ENCODE assay signal across 8 cellular contexts in the genomic region with DNA sequence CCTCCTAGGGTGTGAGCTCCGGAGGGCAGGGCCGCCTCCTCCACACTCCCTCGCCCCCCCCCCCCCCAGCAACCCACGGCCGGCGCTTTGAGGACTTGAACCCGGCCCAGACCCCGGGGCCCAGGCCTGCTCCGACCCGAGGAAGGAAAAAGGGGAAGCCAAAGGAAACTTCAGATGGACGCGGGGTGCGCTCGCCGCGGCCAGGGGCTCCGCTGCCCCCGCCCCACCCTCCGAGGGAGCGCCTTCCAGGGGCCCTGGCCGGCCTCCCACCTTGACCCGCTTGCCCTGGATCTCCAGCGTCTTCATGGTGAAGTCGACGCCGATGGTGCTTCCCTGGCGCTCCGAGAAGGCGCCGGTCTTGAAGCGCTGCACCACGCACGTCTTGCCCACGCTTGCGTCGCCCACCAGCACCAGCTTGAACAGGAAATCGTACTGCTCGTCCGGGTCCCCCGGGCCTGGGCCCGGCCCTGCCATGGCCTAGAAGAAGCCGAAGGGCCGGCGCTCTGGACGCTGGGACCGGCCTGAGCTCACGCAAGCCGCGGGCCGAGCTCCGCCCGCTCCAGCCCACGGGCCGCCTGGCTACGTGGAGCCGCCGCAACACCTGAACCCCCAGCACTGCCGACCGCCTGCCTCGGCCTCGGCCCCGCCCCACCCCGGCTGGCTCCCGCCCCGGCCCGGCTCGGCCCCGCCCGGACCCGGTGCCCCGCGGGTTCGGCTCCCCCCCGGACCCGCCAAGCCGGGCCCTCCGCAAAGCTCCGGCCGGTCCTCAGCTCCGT. TPM values are rescaled to one million over a fixed set of nuclear protein-coding genes. Genes with fewer than 3 reads are reported as not detected.
DNase-seq lines count a peak whose midpoint lies in the region; ATAC-seq and TF ChIP-seq lines count a peak whose summit lies in the region.

No MANE protein-coding gene starts in this region.

- H3K36me3 Mint-ChIP-seq in activated CD4-positive, alpha-beta T cell treated with anti-CD3 and anti-CD28 coated beads for 36 hours (ENCODE audit: low read depth): peaks cover 38% of the 10 kb centered on the region
- peaks cover 29% of the 10 kb centered on the region for H3K36me3 Mint-ChIP-seq in activated T-helper 1 cell treated with anti-CD3 and anti-CD28 coated beads, Interleukin-12 subunit alpha, Interleukin-12 subunit beta, Interleukin-2, Interleukin-4 antibody, amounts not matched to agents 30 ng/mL and 10 ng/mL and 1 ng/mL, durations not matched to agents 14 hours and 24 hours and 36 hours (ENCODE audit: low read depth)

- H3K4me1 ChIP-seq in parathyroid adenoma: peaks cover 11% of the 10 kb centered on the region

- H3K9me3 ChIP-seq in parathyroid adenoma (ENCODE audit: control insufficient read depth, low read length): no peaks in the 10 kb centered on the region

- peaks cover 18% of the 10 kb centered on the region for H3K79me2 ChIP-seq in parathyroid adenoma

- in situ Hi-C loops in KBM-7 (cut with MboI; ENCODE audit: low pct_unique_long_range_greater_than_20kb, low sequenced_read_pairs): no loop called here

- no peaks in the 10 kb centered on the region for H3K36me3 ChIP-seq in parathyroid adenoma (ENCODE audit: control insufficient read depth, insufficient read depth, low read length)

- DNase-seq in activated CD4-positive, alpha-beta T cell treated with anti-CD3 and anti-CD28 coated beads for 36 hours: no peak
- DNase-seq in activated CD4-positive, alpha-beta T cell treated with anti-CD3 and anti-CD28 coated beads, Interleukin-2, amount 50 U/mL, for 48 hours: no peak
- DNase-seq in KBM-7 (peak; percentile 36), foreskin fibroblast (no peak), iPS-NIHi7 (ENCODE audit: extremely low spot score) (no peak)
- no peak for DNase-seq in activated T-helper 1 cell treated with anti-CD3 and anti-CD28 coated beads, Interleukin-12 subunit alpha, Interleukin-12 subunit beta, Interleukin-2, Interleukin-4 antibody, amounts not matched to agents 30 ng/mL and 10 ng/mL and 1 ng/mL, durations not matched to agents 14 hours and 24 hours and 36 hours (ENCODE audit: low spot score)

- H3K4me3 ChIP-seq in foreskin fibroblast (ENCODE audit: low read depth in 1 of 2, low read length in 2 of 2) (peak overlapping the region; percentile 84), parathyroid adenoma (ENCODE audit: low read depth, low read length) (peak overlapping the region; percentile 80)

- peak overlapping the region; percentile 95 for H3K9ac ChIP-seq in parathyroid adenoma

- TF ChIP-seq CTCF in foreskin fibroblast (IDR thresholded peaks at IDR 0.05; ENCODE audit: low read depth, low read length): no peak
- no peak for TF ChIP-seq CTCF in parathyroid adenoma (IDR thresholded peaks at IDR 0.05)

- H3K27ac ChIP-seq in parathyroid adenoma: peak overlapping the region; percentile 85

- peak; percentile 18 for ATAC-seq in activated CD4-positive, alpha-beta T cell treated with anti-CD3 and anti-CD28 coated beads for 36 hours
- no peak for ATAC-seq in GM18870 (IDR thresholded peaks at IDR 0.05; ENCODE audit: unreplicated experiment)

- no peaks in the 10 kb centered on the region for H3K27me3 Mint-ChIP-seq in activated CD4-positive, alpha-beta T cell treated with anti-CD3 and anti-CD28 coated beads for 36 hours
- H3K27me3 Mint-ChIP-seq in activated T-helper 1 cell treated with anti-CD3 and anti-CD28 coated beads, Interleukin-12 subunit alpha, Interleukin-12 subunit beta, Interleukin-2, Interleukin-4 antibody, amounts not matched to agents 30 ng/mL and 10 ng/mL and 1 ng/mL, durations not matched to agents 14 hours and 24 hours and 36 hours (ENCODE audit: insufficient read depth): no peaks in the 10 kb centered on the region

- intact Hi-C loops in activated CD4-positive, alpha-beta T cell treated with anti-CD3 and anti-CD28 coated beads for 36 hours (cut with DNase I, micrococcal nuclease): loop anchor here (2.0 to 5.0 kb wide), 6 partner anchors 68 to 771 kb away; a partner anchor contains a TSS
- intact Hi-C loops in activated T-helper 1 cell treated with anti-CD3 and anti-CD28 coated beads, Interleukin-12 subunit alpha, Interleukin-12 subunit beta, Interleukin-2, Interleukin-4 antibody, amounts not matched to agents 30 ng/mL and 10 ng/mL and 1 ng/mL, durations not matched to agents 14 hours and 24 hours and 36 hours (cut with micrococcal nuclease): loop anchor here (2.0 to 5.0 kb wide), 7 partner anchors 54 to 332 kb away; a partner anchor contains a TSS

- POLR2A ChIA-PET in activated CD4-positive, alpha-beta T cell treated with anti-CD3 and anti-CD28 coated beads for 36 hours (lab: Charles Lee): interaction anchor here (0.6 to 1.9 kb wide), 12 partner anchors 15 to 1501 kb away, joined by 3 to 10 read pairs (median 4); a partner anchor contains a TSS

- CTCF ChIA-PET in activated CD4-positive, alpha-beta T cell treated with anti-CD3 and anti-CD28 coated beads for 36 hours (lab: Charles Lee): interaction anchor here (0.6 to 3.6 kb wide), 11 partner anchors 40 to 467 kb away, joined by 3 to 12 read pairs (median 5); no protein-coding TSS in a partner anchor

- no peaks in the 10 kb centered on the region for H3K27me3 ChIP-seq in parathyroid adenoma (ENCODE audit: control insufficient read depth, insufficient read depth, low read length)

- H3K9me3 Mint-ChIP-seq in activated CD4-positive, alpha-beta T cell treated with anti-CD3 and anti-CD28 coated beads for 36 hours (ENCODE audit: low read depth): no peaks in the 10 kb centered on the region
- H3K9me3 Mint-ChIP-seq in activated T-helper 1 cell treated with anti-CD3 and anti-CD28 coated beads, Interleukin-12 subunit alpha, Interleukin-12 subunit beta, Interleukin-2, Interleukin-4 antibody, amounts not matched to agents 30 ng/mL and 10 ng/mL and 1 ng/mL, durations not matched to agents 14 hours and 24 hours and 36 hours: no peaks in the 10 kb centered on the region

- H3K27ac Mint-ChIP-seq in activated CD4-positive, alpha-beta T cell treated with anti-CD3 and anti-CD28 coated beads for 36 hours: peak overlapping the region; percentile 95
- peak overlapping the region; percentile 99 for H3K27ac Mint-ChIP-seq in activated T-helper 1 cell treated with anti-CD3 and anti-CD28 coated beads, Interleukin-12 subunit alpha, Interleukin-12 subunit beta, Interleukin-2, Interleukin-4 antibody, amounts not matched to agents 30 ng/mL and 10 ng/mL and 1 ng/mL, durations not matched to agents 14 hours and 24 hours and 36 hours

- H3K4me3 Mint-ChIP-seq in activated CD4-positive, alpha-beta T cell treated with anti-CD3 and anti-CD28 coated beads for 36 hours: peak overlapping the region; percentile 91
- peak overlapping the region; percentile 94 for H3K4me3 Mint-ChIP-seq in activated T-helper 1 cell treated with anti-CD3 and anti-CD28 coated beads, Interleukin-12 subunit alpha, Interleukin-12 subunit beta, Interleukin-2, Interleukin-4 antibody, amounts not matched to agents 30 ng/mL and 10 ng/mL and 1 ng/mL, durations not matched to agents 14 hours and 24 hours and 36 hours

- peaks cover 39% of the 10 kb centered on the region for H3K4me1 Mint-ChIP-seq in activated CD4-positive, alpha-beta T cell treated with anti-CD3 and anti-CD28 coated beads for 36 hours
- H3K4me1 Mint-ChIP-seq in activated T-helper 1 cell treated with anti-CD3 and anti-CD28 coated beads, Interleukin-12 subunit alpha, Interleukin-12 subunit beta, Interleukin-2, Interleukin-4 antibody, amounts not matched to agents 30 ng/mL and 10 ng/mL and 1 ng/mL, durations not matched to agents 14 hours and 24 hours and 36 hours (ENCODE audit: low read depth): peaks cover 55% of the 10 kb centered on the region

- peak overlapping the region; percentile 79 for H2AFZ ChIP-seq in parathyroid adenoma

- peak overlapping the region; percentile 98 for H3K4me2 ChIP-seq in parathyroid adenoma (ENCODE audit: low read length)

RNA-seq across cellular contexts. Expression of a gene that starts 0.4 kb away (rescaled TPM):
- 10 to 100 TPM; 32.1 to 51.8 TPM for total RNA-seq in activated CD4-positive, alpha-beta T cell treated with anti-CD3 and anti-CD28 coated beads for 36 hours
- 46.8 and 47.6 TPM in 2 replicates for total RNA-seq in activated T-helper 1 cell treated with anti-CD3 and anti-CD28 coated beads, Interleukin-12 subunit alpha, Interleukin-12 subunit beta, Interleukin-2, Interleukin-4 antibody, amounts not matched to agents 30 ng/mL and 10 ng/mL and 1 ng/mL, durations not matched to agents 14 hours and 24 hours and 36 hours

RNA-seq across cellular contexts. Expression of a gene that starts 39.7 kb away (rescaled TPM):
- 10 to 100 TPM; 44.9 to 65.5 TPM for total RNA-seq in activated CD4-positive, alpha-beta T cell treated with anti-CD3 and anti-CD28 coated beads for 36 hours
- 72.3 and 75.4 TPM in 2 replicates for total RNA-seq in activated T-helper 1 cell treated with anti-CD3 and anti-CD28 coated beads, Interleukin-12 subunit alpha, Interleukin-12 subunit beta, Interleukin-2, Interleukin-4 antibody, amounts not matched to agents 30 ng/mL and 10 ng/mL and 1 ng/mL, durations not matched to agents 14 hours and 24 hours and 36 hours
